In the genomic region with DNA sequence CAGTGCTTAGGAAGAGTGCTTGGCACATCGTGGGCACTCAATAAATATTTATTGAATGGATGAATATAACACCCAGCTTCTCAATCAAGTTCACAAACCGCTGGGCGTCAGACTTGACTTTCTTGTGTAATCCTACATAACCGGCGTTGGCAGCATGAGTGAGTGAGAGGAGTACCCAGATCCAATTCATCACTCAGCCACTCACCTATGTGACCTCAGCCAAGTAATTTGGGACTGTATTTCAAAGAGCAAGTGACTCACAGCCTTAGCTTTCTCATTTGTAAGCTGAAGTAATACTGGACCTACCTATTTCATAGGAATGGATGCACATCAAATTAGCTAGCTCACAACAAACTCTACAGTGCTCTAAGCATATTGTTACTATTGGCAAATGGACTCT, we compare ENCODE assay signal across 28 cellular contexts.
"Had no signal": no experiment of that assay in that cellular context is flagged by ENCODE, and none has a peak within 500 bp of the region (broad histone marks: within the 10 kb centered on the region; RNA-seq: fewer than 3 reads in every experiment).

No MANE protein-coding gene starts in this region.

- DNase-seq: activated B cell treated with CpG ODN at 0.5 μM for 24 hours; activated CD4-positive, alpha-beta T cell treated with anti-CD3 and anti-CD28 coated beads for 1 hour; activated CD4-positive, alpha-beta T cell treated with anti-CD3 and anti-CD28 coated beads, Interleukin-2, amount 10 ng/mL, durations not matched to agents 24 days and 14 days; activated CD4-positive, alpha-beta T cell treated with anti-CD3 and anti-CD28 coated beads, Interleukin-2, amount 50 U/mL, for 48 hours; activated CD8-positive, alpha-beta memory T cell treated with anti-CD3 and anti-CD28 coated beads for 24 hours; activated gamma-delta T cell; activated naive CD4-positive, alpha-beta T cell treated with anti-CD3 and anti-CD28 coated beads for 36 hours; activated T-cell treated with anti-CD3 and anti-CD28 coated beads, Interleukin-2, amount 50 U/mL, for 4 hours; amygdala; cerebellar nuclear complex; NCI-H1092 treated with DMSO at 0.1 percent for 48 hours; NCI-H1417 treated with DMSO at 0.1 percent for 48 hours; NCI-H1694; NCI-H2029; NCI-H2107; NCI-H345; NCI-H510A; NCI-H526 treated with DMSO at 0.1 percent for 48 hours; NK-92 treated with Interleukin-12 subunit alpha and Interleukin-12 subunit beta, amount 100 ng/mL, for 24 hours; OCI-M1; Peyer's patch; SHP77 treated with DMSO at 0.1 percent for 48 hours; T-helper 17 cell; T-helper 9 cell had no signal

- ATAC-seq: activated T-cell treated with anti-CD3 and anti-CD28 coated beads, Interleukin-2, amount 50 U/mL, for 4 hours; T-helper 17 cell had no signal

- H3K9me3 ChIP-seq: Peyer's patch had no signal

- H3K4me1 ChIP-seq: Peyer's patch had no signal

- H3K27ac ChIP-seq: Peyer's patch, RWPE1 had no signal

- H3K4me3 ChIP-seq: Peyer's patch had no signal

- FAIRE-seq: astrocyte, colon, TTC549 had no signal

- H3K36me3 ChIP-seq: Peyer's patch had no signal

- H3K27me3 ChIP-seq: Peyer's patch had no signal
